Comparison of ENCODE assay signal across 9 cellular contexts in the genomic region with DNA sequence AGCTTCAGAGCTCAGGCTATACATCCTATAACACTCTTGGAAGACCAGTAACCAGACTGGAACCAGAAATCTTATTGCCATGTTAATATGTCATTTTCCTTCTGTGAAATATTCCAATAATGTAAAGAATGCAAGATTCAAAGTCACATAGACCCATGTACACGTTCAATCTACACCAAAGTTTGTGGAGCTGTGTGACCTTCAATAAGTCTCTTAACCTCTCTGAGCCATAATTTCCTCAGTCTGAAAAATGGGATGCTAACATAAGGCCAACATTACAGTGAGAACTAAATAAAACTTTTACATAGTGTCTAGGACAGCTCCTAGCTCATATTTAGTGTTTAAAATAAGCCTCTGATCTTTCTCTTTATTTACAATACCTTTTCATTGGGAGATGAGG.
A peak's percentile ranks its signal among the peaks of the same experiment; 100 is the strongest.
DNase-seq lines count a peak whose midpoint lies in the region; ATAC-seq and TF ChIP-seq lines count a peak whose summit lies in the region.
"Had no signal": no experiment of that assay in that cellular context is flagged by ENCODE, and none has a peak within 500 bp of the region (broad histone marks: within the 10 kb centered on the region; RNA-seq: fewer than 3 reads in every experiment).

No MANE protein-coding gene starts in this region.

- peaks cover 21% of the 10 kb centered on the region for H3F3A ChIP-seq in smooth muscle cell (ENCODE audit: low read depth)

- no peak for TF ChIP-seq POLR2A in HCT116 (IDR thresholded peaks at IDR 0.05; ENCODE audit: borderline replicate concordance, extremely low read depth, insufficient read depth, insufficient read length)
- TF ChIP-seq POLR2A in gastroesophageal sphincter (IDR thresholded peaks at IDR 0.05), result no peak

- peak overlapping the region; percentile 90 to 93 for H3K27ac Mint-ChIP-seq in T-cell

- no peaks in the 10 kb centered on the region for H3K27me3 ChIP-seq in HCT116 (ENCODE audit: insufficient read depth, low read length)
- no peaks in the 10 kb centered on the region for H3K27me3 ChIP-seq in gastroesophageal sphincter
- H3K27me3 ChIP-seq in smooth muscle cell (ENCODE audit: low read depth), result no peaks in the 10 kb centered on the region

- H3K9me3 ChIP-seq in HCT116 (ENCODE audit: control insufficient read depth in 1 of 2, insufficient read depth in 1 of 2, low read depth in 1 of 2, low read length in 2 of 2), result no peaks in the 10 kb centered on the region
- H3K9me3 ChIP-seq in gastroesophageal sphincter, result no peaks in the 10 kb centered on the region
- no peaks in the 10 kb centered on the region for H3K9me3 ChIP-seq in smooth muscle cell (replicated peaks; ENCODE audit: low read depth)

- 50 to 64% methylated on average over 1 of the region's 1 CpG for WGBS in gastroesophageal sphincter (ENCODE audit: low coverage in 1 of 2), 2 donors
- 26% methylated on average over 1 of the region's 1 CpG for WGBS in smooth muscle cell (ENCODE audit: low lambda C conversion rate)

- H3K9ac ChIP-seq in HCT116 (ENCODE audit: low read length) (peak overlapping the region; percentile 49; the same call in 1 of the 2 replicates), smooth muscle cell (ENCODE audit: low read depth) (peak overlapping the region; percentile 79)

- no peak for TF ChIP-seq EP300 in gastroesophageal sphincter (IDR thresholded peaks at IDR 0.05)

- CTCF ChIA-PET in HCT116 (lab: Charles Lee) (no interaction called here), T-cell (lab: Charles Lee) (interaction anchor here (0.7 to 3.1 kb wide), 5 partner anchors 68 to 107 kb away, joined by 3 to 19 read pairs (median 3); no protein-coding TSS in a partner anchor)

- no peaks in the 10 kb centered on the region for H3K36me3 Mint-ChIP-seq in T-cell

- RAD21 ChIA-PET in HCT116 (lab: Charles Lee; ENCODE audit: low non-redundant PET in 1 of 2, low total read pairs in 2 of 2, uncharacterized antibody in 2 of 2, unreplicated experiment in 2 of 2), result interaction anchor here in 1 of 2 experiments (1.9 kb wide), 1 partner anchor 71 kb away, joined by 4 read pairs; the partner anchor contains the start of gene ARRDC3

- BruUV-seq in HCT116 (replicated peaks; lab: Mats Ljungman, UMichigan), result no TSS peak

- POLR2A ChIA-PET in HCT116 (lab: Charles Lee), result interaction anchor here (2.3 to 3.2 kb wide), 2 partner anchors 68 to 71 kb away, joined by 12 to 14 read pairs; partner anchors contain the start of gene ARRDC3
- POLR2A ChIA-PET in T-cell (lab: Charles Lee), result interaction anchor here (0.8 to 2.7 kb wide), 5 partner anchors 68 to 72 kb away, joined by 3 to 17 read pairs (median 3); partner anchors contain the start of gene ARRDC3 (in 2 of the 2)

- no peaks in the 10 kb centered on the region for H3K36me3 ChIP-seq in HCT116 (ENCODE audit: control insufficient read depth in 1 of 2, insufficient read depth in 2 of 2, low read length in 2 of 2)
- no peaks in the 10 kb centered on the region for H3K36me3 ChIP-seq in gastroesophageal sphincter
- H3K36me3 ChIP-seq in smooth muscle cell (ENCODE audit: low read depth), result no peaks in the 10 kb centered on the region

- H3K27ac ChIP-seq in HCT116 (ENCODE audit: low read depth, low read length) (no peak overlapping the region), gastroesophageal sphincter (peak overlapping the region; percentile 81 to 85 (median 84)), smooth muscle cell (ENCODE audit: low read depth) (peak overlapping the region; percentile 98)

- H3K27me3 Mint-ChIP-seq in T-cell, result no peaks in the 10 kb centered on the region

- TF ChIP-seq RAD21 in HCT116 (IDR thresholded peaks at IDR 0.05; ENCODE audit: low read depth), result no peak

- H3K4me2 ChIP-seq in HCT116 (ENCODE audit: low read length) (peak overlapping the region; percentile 75), smooth muscle cell (peak overlapping the region; percentile 73)

- no peaks in the 10 kb centered on the region for H3K9me2 ChIP-seq in HCT116 (ENCODE audit: insufficient read depth)

- intact Hi-C loops in HCT116 (cut with micrococcal nuclease), result no loop called here

- peaks cover 34 to 69% of the 10 kb centered on the region in 2 experiments for H3K4me1 ChIP-seq in HCT116 (ENCODE audit: control insufficient read depth in 1 of 2, insufficient read depth in 2 of 2, low read length in 2 of 2)
- H3K4me1 ChIP-seq in gastroesophageal sphincter, result peaks cover 14 to 41% (median 30%) of the 10 kb centered on the region in 3 donors
- peaks cover 15% of the 10 kb centered on the region for H3K4me1 ChIP-seq in smooth muscle cell (ENCODE audit: low read depth)

- no peak for TF ChIP-seq CTCF in HCT116 (IDR thresholded peaks at IDR 0.05 in 2 of 3, conservative IDR thresholded peaks at IDR 0.05 in 1 of 3; ENCODE audit: borderline replicate concordance in 1 of 3, insufficient read depth in 1 of 3, low read depth in 2 of 3, low read length in 2 of 3)
- no peak for TF ChIP-seq CTCF in gastroesophageal sphincter (IDR thresholded peaks at IDR 0.05)
- TF ChIP-seq CTCF in smooth muscle cell (IDR thresholded peaks at IDR 0.05; ENCODE audit: borderline replicate concordance, insufficient read depth, poor library complexity, severe bottlenecking), result no peak

- H4K20me1 ChIP-seq in HCT116 (ENCODE audit: insufficient read depth), result no peaks in the 10 kb centered on the region
- no peaks in the 10 kb centered on the region for H4K20me1 ChIP-seq in smooth muscle cell (ENCODE audit: low read depth)

- H3K4me1 Mint-ChIP-seq in T-cell, result peaks cover 42 to 56% (median 55%) of the 10 kb centered on the region in 3 donors

- DNase-seq in HCT116 (ENCODE audit: low read depth, low spot score) (no peak), T-cell (no peak), smooth muscle cell (lab: John Stamatoyannopoulos, UW; ENCODE audit: unreplicated experiment) (no peak), NAMALWA (ENCODE audit: low spot score) (no peak), DMS153 (lab: John Stamatoyannopoulos, UW) (no peak)
- DNase-seq: NCI-H510A had no signal

- peak overlapping the region in 2 of 3 donors; percentile 47 to 72 for H3K4me3 Mint-ChIP-seq in T-cell

- no peak for ATAC-seq in HCT116
- ATAC-seq in T-cell (replicated peaks in 1 of 4), result no peak
- ATAC-seq in gastroesophageal sphincter, result no peak
- ATAC-seq in HG03108 (IDR thresholded peaks at IDR 0.05; ENCODE audit: unreplicated experiment), result no peak
- no peak for ATAC-seq in GM21529 (IDR thresholded peaks at IDR 0.05; ENCODE audit: unreplicated experiment)

- H3K79me2 ChIP-seq in HCT116 (ENCODE audit: insufficient read depth, low read length), result no peaks in the 10 kb centered on the region
- H3K79me2 ChIP-seq in smooth muscle cell (ENCODE audit: low read depth), result no peaks in the 10 kb centered on the region

- peaks cover 0 to 4% (median 0%) of the 10 kb centered on the region in 3 donors for H3K9me3 Mint-ChIP-seq in T-cell

- H3K4me3 ChIP-seq in HCT116 (replicated peaks in 1 of 2; ENCODE audit: low read depth in 1 of 2, low read length in 2 of 2) (0 out of 4 replicates have a peak overlapping the region, but pooled peaks of 1 of the 2 experiments have one; percentile 1), gastroesophageal sphincter (no peak overlapping the region), smooth muscle cell (no peak overlapping the region)

- H2AFZ ChIP-seq in HCT116 (ENCODE audit: low read depth, low read length, poor library complexity, severe bottlenecking) (no peak overlapping the region), smooth muscle cell (ENCODE audit: low read depth) (no peak overlapping the region)

TF ChIP-seq in HCT116, 20 proteins besides CTCF, POLR2A, EP300 and RAD21:
- no peak for TF ChIP-seq SIN3A (IDR thresholded peaks at IDR 0.05; ENCODE audit: low read depth)
- no peak for TF ChIP-seq ZNF274 (IDR thresholded peaks at IDR 0.05; ENCODE audit: low read depth, low read length)
- TF ChIP-seq CBX3 (IDR thresholded peaks at IDR 0.05; ENCODE audit: low read depth), result no peak
- TF ChIP-seq, protein P1, sequence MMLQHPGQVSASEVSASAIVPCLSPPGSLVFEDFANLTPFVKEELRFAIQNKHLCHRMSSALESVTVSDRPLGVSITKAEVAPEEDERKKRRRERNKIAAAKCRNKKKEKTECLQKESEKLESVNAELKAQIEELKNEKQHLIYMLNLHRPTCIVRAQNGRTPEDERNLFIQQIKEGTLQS (IDR thresholded peaks at IDR 0.05), result no peak
- TF ChIP-seq, protein P2, sequence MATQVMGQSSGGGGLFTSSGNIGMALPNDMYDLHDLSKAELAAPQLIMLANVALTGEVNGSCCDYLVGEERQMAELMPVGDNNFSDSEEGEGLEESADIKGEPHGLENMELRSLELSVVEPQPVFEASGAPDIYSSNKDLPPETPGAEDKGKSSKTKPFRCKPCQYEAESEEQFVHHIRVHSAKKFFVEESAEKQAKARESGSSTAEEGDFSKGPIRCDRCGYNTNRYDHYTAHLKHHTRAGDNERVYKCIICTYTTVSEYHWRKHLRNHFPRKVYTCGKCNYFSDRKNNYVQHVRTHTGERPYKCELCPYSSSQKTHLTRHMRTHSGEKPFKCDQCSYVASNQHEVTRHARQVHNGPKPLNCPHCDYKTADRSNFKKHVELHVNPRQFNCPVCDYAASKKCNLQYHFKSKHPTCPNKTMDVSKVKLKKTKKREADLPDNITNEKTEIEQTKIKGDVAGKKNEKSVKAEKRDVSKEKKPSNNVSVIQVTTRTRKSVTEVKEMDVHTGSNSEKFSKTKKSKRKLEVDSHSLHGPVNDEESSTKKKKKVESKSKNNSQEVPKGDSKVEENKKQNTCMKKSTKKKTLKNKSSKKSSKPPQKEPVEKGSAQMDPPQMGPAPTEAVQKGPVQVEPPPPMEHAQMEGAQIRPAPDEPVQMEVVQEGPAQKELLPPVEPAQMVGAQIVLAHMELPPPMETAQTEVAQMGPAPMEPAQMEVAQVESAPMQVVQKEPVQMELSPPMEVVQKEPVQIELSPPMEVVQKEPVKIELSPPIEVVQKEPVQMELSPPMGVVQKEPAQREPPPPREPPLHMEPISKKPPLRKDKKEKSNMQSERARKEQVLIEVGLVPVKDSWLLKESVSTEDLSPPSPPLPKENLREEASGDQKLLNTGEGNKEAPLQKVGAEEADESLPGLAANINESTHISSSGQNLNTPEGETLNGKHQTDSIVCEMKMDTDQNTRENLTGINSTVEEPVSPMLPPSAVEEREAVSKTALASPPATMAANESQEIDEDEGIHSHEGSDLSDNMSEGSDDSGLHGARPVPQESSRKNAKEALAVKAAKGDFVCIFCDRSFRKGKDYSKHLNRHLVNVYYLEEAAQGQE (IDR thresholded peaks at IDR 0.05; ENCODE audit: low read depth), result no peak
- no peak for TF ChIP-seq TCF7L2 (IDR thresholded peaks at IDR 0.05; ENCODE audit: borderline replicate concordance, extremely low read depth, insufficient read depth, insufficient read length)
- no peak for TF ChIP-seq SP1 (IDR thresholded peaks at IDR 0.05; ENCODE audit: low read depth)
- no peak for TF ChIP-seq EGR1 (IDR thresholded peaks at IDR 0.05; ENCODE audit: low read depth)
- no peak for TF ChIP-seq EZH2 (IDR thresholded peaks at IDR 0.05)
- TF ChIP-seq POLR2AphosphoS5 (IDR thresholded peaks at IDR 0.05; ENCODE audit: low read depth, low read length), result no peak
